ENCODE assay signal across 1 cellular context in genomic region chr6:131135244-131136020, GRCh38.
A peak's percentile ranks its signal among the peaks of the same experiment; 100 is the strongest.
TF ChIP-seq lines count a peak whose summit lies in the region.

Gene AKAP7, plus strand, starts transcription at chr6:131135467. Its CDS starts 297 bp downstream, at chr6:131135764.

TF ChIP-seq in HEK293, 187 proteins besides CTCF, POLR2A, EP300 and RAD21 (continued from another document and continues in another):
- TF ChIP-seq, protein P1, sequence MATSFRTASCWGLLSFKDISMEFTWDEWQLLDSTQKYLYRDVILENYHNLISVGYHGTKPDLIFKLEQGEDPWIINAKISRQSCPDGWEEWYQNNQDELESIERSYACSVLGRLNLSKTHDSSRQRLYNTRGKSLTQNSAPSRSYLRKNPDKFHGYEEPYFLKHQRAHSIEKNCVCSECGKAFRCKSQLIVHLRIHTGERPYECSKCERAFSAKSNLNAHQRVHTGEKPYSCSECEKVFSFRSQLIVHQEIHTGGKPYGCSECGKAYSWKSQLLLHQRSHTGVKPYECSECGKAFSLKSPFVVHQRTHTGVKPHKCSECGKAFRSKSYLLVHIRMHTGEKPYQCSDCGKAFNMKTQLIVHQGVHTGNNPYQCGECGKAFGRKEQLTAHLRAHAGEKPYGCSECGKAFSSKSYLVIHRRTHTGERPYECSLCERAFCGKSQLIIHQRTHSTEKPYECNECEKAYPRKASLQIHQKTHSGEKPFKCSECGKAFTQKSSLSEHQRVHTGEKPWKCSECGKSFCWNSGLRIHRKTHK (tag by site-specific recombination; IDR thresholded peaks at IDR 0.05), result no peak
- TF ChIP-seq ZNF843 (tag by site-specific recombination; IDR thresholded peaks at IDR 0.05) (no peak), ZNF513 (tag by site-specific recombination; IDR thresholded peaks at IDR 0.05) (no peak), ZNF24 (tag by site-specific recombination; IDR thresholded peaks at IDR 0.05) (no peak), ZNF473 (tag by site-specific recombination; IDR thresholded peaks at IDR 0.05) (no peak), BCL11B (tag by site-specific recombination; IDR thresholded peaks at IDR 0.05; ENCODE audit: low read depth) (no peak), ZNF621 (tag by site-specific recombination; IDR thresholded peaks at IDR 0.05) (no peak), ZNF704 (tag by site-specific recombination; IDR thresholded peaks at IDR 0.05) (no peak), ZBTB17 (tag by site-specific recombination; IDR thresholded peaks at IDR 0.05) (peak; percentile 88), ZNF23 (tag by site-specific recombination; IDR thresholded peaks at IDR 0.05; ENCODE audit: borderline replicate concordance) (no peak), ZNF175 (tag by site-specific recombination; IDR thresholded peaks at IDR 0.05) (no peak), ZIC2 (tag by site-specific recombination; IDR thresholded peaks at IDR 0.05) (peak; percentile 46; the same call in 1 of the 2 replicates), ZNF626 (tag by site-specific recombination; IDR thresholded peaks at IDR 0.05) (no peak), ZNF223 (tag by site-specific recombination; IDR thresholded peaks at IDR 0.05) (no peak), ZNF311 (tag by site-specific recombination; IDR thresholded peaks at IDR 0.05; ENCODE audit: borderline replicate concordance) (no peak), ZNF169 (tag by site-specific recombination; IDR thresholded peaks at IDR 0.05) (no peak), ZNF610 (tag by site-specific recombination; IDR thresholded peaks at IDR 0.05; ENCODE audit: borderline replicate concordance) (0 out of 2 replicates have a peak, but pooled peaks have one; percentile 48), ZNF629 (tag by site-specific recombination; IDR thresholded peaks at IDR 0.05) (no peak; the same call in 1 of the 2 replicates), ZNF48 (tag by site-specific recombination; IDR thresholded peaks at IDR 0.05) (no peak), GFI1B (tag by site-specific recombination; IDR thresholded peaks at IDR 0.05) (no peak), ZNF266 (tag by site-specific recombination; IDR thresholded peaks at IDR 0.05; ENCODE audit: low read depth) (no peak), ZNF146 (tag by site-specific recombination; IDR thresholded peaks at IDR 0.05) (no peak), OSR2 (tag by site-specific recombination; IDR thresholded peaks at IDR 0.05) (0 out of 2 replicates have a peak, but pooled peaks have one; percentile 11), REST (tag by site-specific recombination; IDR thresholded peaks at IDR 0.05) (peak; percentile 41; the same call in 1 of the 2 replicates), ZNF76 (tag by site-specific recombination; IDR thresholded peaks at IDR 0.05; ENCODE audit: borderline replicate concordance, low read depth) (peak; percentile 56; the same call in 1 of the 2 replicates), SP3 (tag by site-specific recombination; IDR thresholded peaks at IDR 0.05) (no peak), ZBTB7A (tag by site-specific recombination; IDR thresholded peaks at IDR 0.05; ENCODE audit: low read depth) (no peak), KLF10 (tag by site-specific recombination; IDR thresholded peaks at IDR 0.05) (no peak), GLI2 (tag by site-specific recombination; IDR thresholded peaks at IDR 0.05; ENCODE audit: borderline replicate concordance, low read depth) (no peak), RBAK (tag by site-specific recombination; IDR thresholded peaks at IDR 0.05) (no peak), KLF1 (tag by site-specific recombination; IDR thresholded peaks at IDR 0.05) (no peak), TRIM28 (IDR thresholded peaks at IDR 0.05; ENCODE audit: borderline replicate concordance, low read length) (peak; percentile 67; the same call in 1 of the 2 replicates), ZNF433 (tag by site-specific recombination; IDR thresholded peaks at IDR 0.05; ENCODE audit: low read depth) (no peak), ZBTB11 (tag by site-specific recombination; conservative IDR thresholded peaks at IDR 0.05; ENCODE audit: low read depth) (peak; percentile 19; the same call in 1 of the 2 replicates)
- TF ChIP-seq, protein P2, sequence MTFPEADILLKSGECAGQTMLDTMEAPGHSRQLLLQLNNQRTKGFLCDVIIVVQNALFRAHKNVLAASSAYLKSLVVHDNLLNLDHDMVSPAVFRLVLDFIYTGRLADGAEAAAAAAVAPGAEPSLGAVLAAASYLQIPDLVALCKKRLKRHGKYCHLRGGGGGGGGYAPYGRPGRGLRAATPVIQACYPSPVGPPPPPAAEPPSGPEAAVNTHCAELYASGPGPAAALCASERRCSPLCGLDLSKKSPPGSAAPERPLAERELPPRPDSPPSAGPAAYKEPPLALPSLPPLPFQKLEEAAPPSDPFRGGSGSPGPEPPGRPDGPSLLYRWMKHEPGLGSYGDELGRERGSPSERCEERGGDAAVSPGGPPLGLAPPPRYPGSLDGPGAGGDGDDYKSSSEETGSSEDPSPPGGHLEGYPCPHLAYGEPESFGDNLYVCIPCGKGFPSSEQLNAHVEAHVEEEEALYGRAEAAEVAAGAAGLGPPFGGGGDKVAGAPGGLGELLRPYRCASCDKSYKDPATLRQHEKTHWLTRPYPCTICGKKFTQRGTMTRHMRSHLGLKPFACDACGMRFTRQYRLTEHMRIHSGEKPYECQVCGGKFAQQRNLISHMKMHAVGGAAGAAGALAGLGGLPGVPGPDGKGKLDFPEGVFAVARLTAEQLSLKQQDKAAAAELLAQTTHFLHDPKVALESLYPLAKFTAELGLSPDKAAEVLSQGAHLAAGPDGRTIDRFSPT (tag by site-specific recombination; IDR thresholded peaks at IDR 0.05), result 0 out of 2 replicates have a peak, but pooled peaks have one; percentile 16
- TF ChIP-seq, protein P3, sequence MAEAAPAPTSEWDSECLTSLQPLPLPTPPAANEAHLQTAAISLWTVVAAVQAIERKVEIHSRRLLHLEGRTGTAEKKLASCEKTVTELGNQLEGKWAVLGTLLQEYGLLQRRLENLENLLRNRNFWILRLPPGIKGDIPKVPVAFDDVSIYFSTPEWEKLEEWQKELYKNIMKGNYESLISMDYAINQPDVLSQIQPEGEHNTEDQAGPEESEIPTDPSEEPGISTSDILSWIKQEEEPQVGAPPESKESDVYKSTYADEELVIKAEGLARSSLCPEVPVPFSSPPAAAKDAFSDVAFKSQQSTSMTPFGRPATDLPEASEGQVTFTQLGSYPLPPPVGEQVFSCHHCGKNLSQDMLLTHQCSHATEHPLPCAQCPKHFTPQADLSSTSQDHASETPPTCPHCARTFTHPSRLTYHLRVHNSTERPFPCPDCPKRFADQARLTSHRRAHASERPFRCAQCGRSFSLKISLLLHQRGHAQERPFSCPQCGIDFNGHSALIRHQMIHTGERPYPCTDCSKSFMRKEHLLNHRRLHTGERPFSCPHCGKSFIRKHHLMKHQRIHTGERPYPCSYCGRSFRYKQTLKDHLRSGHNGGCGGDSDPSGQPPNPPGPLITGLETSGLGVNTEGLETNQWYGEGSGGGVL (tag by site-specific recombination; IDR thresholded peaks at IDR 0.05), result no peak
- TF ChIP-seq, protein P4, sequence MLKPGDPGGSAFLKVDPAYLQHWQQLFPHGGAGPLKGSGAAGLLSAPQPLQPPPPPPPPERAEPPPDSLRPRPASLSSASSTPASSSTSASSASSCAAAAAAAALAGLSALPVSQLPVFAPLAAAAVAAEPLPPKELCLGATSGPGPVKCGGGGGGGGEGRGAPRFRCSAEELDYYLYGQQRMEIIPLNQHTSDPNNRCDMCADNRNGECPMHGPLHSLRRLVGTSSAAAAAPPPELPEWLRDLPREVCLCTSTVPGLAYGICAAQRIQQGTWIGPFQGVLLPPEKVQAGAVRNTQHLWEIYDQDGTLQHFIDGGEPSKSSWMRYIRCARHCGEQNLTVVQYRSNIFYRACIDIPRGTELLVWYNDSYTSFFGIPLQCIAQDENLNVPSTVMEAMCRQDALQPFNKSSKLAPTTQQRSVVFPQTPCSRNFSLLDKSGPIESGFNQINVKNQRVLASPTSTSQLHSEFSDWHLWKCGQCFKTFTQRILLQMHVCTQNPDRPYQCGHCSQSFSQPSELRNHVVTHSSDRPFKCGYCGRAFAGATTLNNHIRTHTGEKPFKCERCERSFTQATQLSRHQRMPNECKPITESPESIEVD (tag by site-specific recombination; IDR thresholded peaks at IDR 0.05), result no peak
- TF ChIP-seq, protein P5, sequence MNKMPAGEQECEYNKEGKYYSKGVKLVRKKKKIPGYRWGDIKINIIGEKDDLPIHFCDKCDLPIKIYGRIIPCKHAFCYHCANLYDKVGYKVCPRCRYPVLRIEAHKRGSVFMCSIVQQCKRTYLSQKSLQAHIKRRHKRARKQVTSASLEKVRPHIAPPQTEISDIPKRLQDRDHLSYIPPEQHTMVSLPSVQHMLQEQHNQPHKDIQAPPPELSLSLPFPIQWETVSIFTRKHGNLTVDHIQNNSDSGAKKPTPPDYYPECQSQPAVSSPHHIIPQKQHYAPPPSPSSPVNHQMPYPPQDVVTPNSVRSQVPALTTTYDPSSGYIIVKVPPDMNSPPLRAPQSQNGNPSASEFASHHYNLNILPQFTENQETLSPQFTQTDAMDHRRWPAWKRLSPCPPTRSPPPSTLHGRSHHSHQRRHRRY (tag by site-specific recombination; IDR thresholded peaks at IDR 0.05), result no peak
